Comparison of ENCODE assay signal across 10 cellular contexts in genomic region chr6:149955975-149956317, GRCh38. TPM values are rescaled to one million over a fixed set of nuclear protein-coding genes. Genes with fewer than 3 reads are reported as not detected.
"Had no signal": no experiment of that assay in that cellular context is flagged by ENCODE, and none has a peak within 500 bp of the region (broad histone marks: within the 10 kb centered on the region; RNA-seq: fewer than 3 reads in every experiment).

No MANE protein-coding gene starts in this region.

RNA-seq across cellular contexts. Expression of gene ULBP1, which starts 7.8 kb away (rescaled TPM):
- total RNA-seq: colonic mucosa, mucosa of descending colon had no signal

RNA-seq across cellular contexts. Expression of gene RAET1G, which starts 33.0 kb away (rescaled TPM):
- total RNA-seq: dermis blood vessel endothelial cell, endodermal cell, left colon, left lobe of liver, liver, mesothelial cell of epicardium had no signal
- polyA plus RNA-seq: liver had no signal

RNA-seq across cellular contexts. Expression of gene RAET1E, which starts 58.0 kb away (rescaled TPM):
- total RNA-seq: chondrocyte, dermis blood vessel endothelial cell, endodermal cell, glomerular endothelial cell, left lobe of liver, liver, mesothelial cell of epicardium had no signal
- polyA plus RNA-seq: liver had no signal
